ENCODE assay signal across 8 cellular contexts in the genomic region with DNA sequence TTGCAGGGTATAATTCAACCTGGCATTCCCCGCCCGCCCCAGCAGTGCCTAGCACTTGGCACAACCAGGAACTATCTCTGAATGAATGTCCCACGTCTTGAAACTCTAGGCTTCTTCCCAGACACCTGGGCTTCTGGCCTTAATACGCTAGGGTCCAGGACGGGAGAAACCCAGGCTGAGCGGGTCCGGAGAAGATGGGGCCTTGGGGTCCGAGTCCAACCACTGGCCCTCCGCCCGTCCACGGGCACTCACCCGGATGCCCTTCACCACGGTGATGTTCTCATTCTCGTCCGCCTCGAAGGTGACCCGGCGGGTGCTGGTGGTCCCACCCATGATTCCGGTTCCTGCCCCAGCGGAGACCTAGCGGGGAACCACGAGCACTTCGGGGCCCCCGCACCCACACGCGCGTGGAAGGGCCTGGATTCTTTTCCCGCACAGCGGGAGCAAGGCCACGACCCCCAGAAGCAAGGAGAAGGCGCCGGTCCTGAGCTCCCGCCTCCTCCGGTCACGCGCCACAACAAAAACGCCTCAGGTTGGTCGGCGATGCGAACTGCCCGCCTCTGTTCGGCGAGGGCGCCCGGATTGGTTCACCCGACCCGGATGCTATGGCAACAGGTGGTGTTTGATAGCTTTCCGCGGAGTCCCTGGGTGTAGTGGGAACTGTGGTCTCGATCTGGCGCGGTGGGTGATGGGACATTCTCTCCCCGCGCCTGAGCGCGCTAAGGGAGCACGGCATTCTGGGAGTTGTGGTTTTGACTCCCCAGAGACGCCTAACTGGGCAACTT. TPM values are rescaled to one million over a fixed set of nuclear protein-coding genes. Genes with fewer than 3 reads are reported as not detected.
DNase-seq lines count a peak whose midpoint lies in the region; ATAC-seq and TF ChIP-seq lines count a peak whose summit lies in the region.

CHCHD3 (minus strand) TSS at position 486 of the 785 bp plus-strand sequence; CDS start at position 333, 153 bp downstream.

- H3K79me2 ChIP-seq in PC-9 (ENCODE audit: low read depth), result peaks cover 50% of the 10 kb centered on the region

- peak within 1 kb of the TSS; percentile 99 for H3K4me2 ChIP-seq in PC-9

- ATAC-seq in GM21619 (IDR thresholded peaks at IDR 0.05; ENCODE audit: unreplicated experiment) (peak; percentile 100), mucosa of descending colon (peak; percentile 99)

- H3K36me3 ChIP-seq in PC-9 (ENCODE audit: low read depth) (no peaks in the 10 kb centered on the region; the same call in 1 of the 2 replicates), mucosa of descending colon (ENCODE audit: low read depth) (no peaks in the 10 kb centered on the region)

- no peaks in the 10 kb centered on the region for H3K9me2 ChIP-seq in PC-9 (ENCODE audit: insufficient read depth)

- DNase-seq in DMS153 (lab: John Stamatoyannopoulos, UW) (peak; percentile 96), PC-9 (peak; percentile 98), epithelial cell of prostate (ENCODE audit: low read depth, low spot score) (peak; percentile 90), mucosa of descending colon (peak; percentile 97 to 98 (median 97))
- peak; percentile 98 for DNase-seq in Jurkat, Clone E6-1 (ENCODE audit: low read depth, low spot score)
- DNase-seq in activated T-cell treated with anti-CD3 and anti-CD28 coated beads, Interleukin-2, amount 50 U/mL, for 1 hour, result peak; percentile 93
- DNase-seq in stimulated activated CD8-positive, alpha-beta memory T cell treated with anti-CD3 and anti-CD28 coated beads, Interleukin-4, amount 100 ng/mL, for 24 hours (ENCODE audit: low read depth), result peak; percentile 93

- H3K4me1 ChIP-seq in PC-9 (replicated peaks; ENCODE audit: insufficient read depth) (peaks cover 9% of the 10 kb centered on the region; the same call in 1 of the 2 replicates), mucosa of descending colon (ENCODE audit: low read depth) (peaks cover 16% of the 10 kb centered on the region)

- peak within 1 kb of the TSS; percentile 94 for H3K4me3 ChIP-seq in Jurkat, Clone E6-1 (ENCODE audit: low read length)
- H3K4me3 ChIP-seq in PC-9, result peak within 1 kb of the TSS; percentile 88
- peak within 1 kb of the TSS; percentile 85 for H3K4me3 ChIP-seq in mucosa of descending colon

- POLR2A ChIA-PET in PC-9 (lab: Charles Lee; ENCODE audit: unreplicated experiment), result interaction anchor here (0.5 to 0.8 kb wide), 7 partner anchors 71 to 1904 kb away, joined by 3 to 15 read pairs (median 3); partner anchors contain the start of gene AGBL3

- CTCF ChIA-PET in PC-9 (lab: Charles Lee), result interaction anchor here (0.5 to 0.6 kb wide), 2 partner anchors 1093 to 1535 kb away, joined by 5 to 11 read pairs; no protein-coding TSS in a partner anchor

- 0 out of 2 replicates have a peak within 1 kb of the TSS, but pooled peaks have one; percentile 10 for H3K27ac ChIP-seq in PC-9
- peak within 1 kb of the TSS; percentile 57 for H3K27ac ChIP-seq in epithelial cell of prostate

- no TSS peak for BruUV-seq in PC-9 (replicated peaks; lab: Mats Ljungman, UMichigan)

- H3F3A ChIP-seq in PC-9 (ENCODE audit: insufficient read depth, low read depth), result no peaks in the 10 kb centered on the region

- peaks cover 14% of the 10 kb centered on the region; the same call in 1 of the 2 replicates for H3K27me3 ChIP-seq in PC-9 (ENCODE audit: insufficient read depth, low read depth)

- no peaks in the 10 kb centered on the region; the same call in 1 of the 2 replicates for H3K9me3 ChIP-seq in PC-9 (ENCODE audit: insufficient read depth, low read depth)
- no peaks in the 10 kb centered on the region for H3K9me3 ChIP-seq in mucosa of descending colon

- intact Hi-C loops in PC-9 (cut with micrococcal nuclease; ENCODE audit: unreplicated experiment) (loop anchor here (2.0 to 10.0 kb wide), 2 partner anchors 173 to 1235 kb away; partner anchors contain the start of genes EXOC4 and SLC35B4), mucosa of descending colon (cut with DNase I, micrococcal nuclease) (no loop called here)

- H4K20me1 ChIP-seq in PC-9 (ENCODE audit: insufficient read depth), result peaks cover 10% of the 10 kb centered on the region

- TF ChIP-seq CTCF in PC-9 (conservative IDR thresholded peaks at IDR 0.05) (no peak), mucosa of descending colon (IDR thresholded peaks at IDR 0.05) (peak; percentile 38)

- peak within 1 kb of the TSS; percentile 90 for H2AFZ ChIP-seq in PC-9

RNA-seq across cellular contexts. Expression of gene CHCHD3, which starts in this region (rescaled TPM):
- 110 TPM for polyA plus RNA-seq in Jurkat, Clone E6-1 (2012; ENCODE audit: insufficient read depth, insufficient read length)
- 77.7 and 100 TPM in 2 replicates for total RNA-seq in PC-9 (2021)
- total RNA-seq in mucosa of descending colon, result 10 to 100 TPM; 71.9 to 76.4 (median 72.9) TPM

Comparison
In these comparisons a context has a peak if more than half of its experiments do, and no peak if none do; other contexts are left out.
1. Peak in every context shown above with its lines: DNase-seq, ATAC-seq, H3K4me3 ChIP-seq and H3K27ac ChIP-seq.